In genomic region chr4:176034498-176034897, GRCh38 we compare ENCODE assay signal across 8 cellular contexts. TPM values are rescaled to one million over a fixed set of nuclear protein-coding genes. Genes with fewer than 3 reads are reported as not detected.
DNase-seq lines count a peak whose midpoint lies in the region; ATAC-seq, FAIRE-seq and TF ChIP-seq lines count a peak whose summit lies in the region.

No MANE protein-coding gene starts in this region.

- WGBS in A549 (ENCODE audit: missing lambda C conversion rate): 11% methylated on average over 1 of the region's 1 CpG
- 19 to 20% methylated on average over 1 of the region's 1 CpG for WGBS in thyroid gland, 2 donors

- H3K27ac ChIP-seq in A549: no peak overlapping the region
- no peak overlapping the region for H3K27ac ChIP-seq in thyroid gland

- FAIRE-seq in A549 (lab: Jason Lieb, UNC) (no peak), G401.6 (lab: Jason Lieb, UNC) (peak; percentile 91), frontal cortex (lab: Jason Lieb, UNC) (peak; percentile 94)

- DNase-seq in A549 (ENCODE audit: low read depth in 1 of 2, low spot score in 1 of 2): peak in 1 of 2 experiments; percentile 27
- DNase-seq in RKO (ENCODE audit: low spot score): peak; percentile 51
- no peak for DNase-seq in frontal cortex (ENCODE audit: low spot score in 2 of 2)
- peak in 1 of 2 donors; percentile 9 for DNase-seq in thyroid gland
- no peak for DNase-seq in NCI-H1105 (lab: John Stamatoyannopoulos, UW)

- no peaks in the 10 kb centered on the region for H3K36me3 ChIP-seq in thyroid gland

- H3K4me3 ChIP-seq in A549: no peak overlapping the region
- H3K4me3 ChIP-seq in thyroid gland (replicated peaks in 1 of 3): no peak overlapping the region

- POLR2A ChIA-PET in A549 (lab: Yijun Ruan, JAX): no interaction called here

- no peak for TF ChIP-seq EP300 in A549 (IDR thresholded peaks at IDR 0.05)

- ATAC-seq in A549 (no peak), esophagus mucosa (no peak), GM18858 (IDR thresholded peaks at IDR 0.05; ENCODE audit: unreplicated experiment) (no peak)

- TF ChIP-seq RAD21 in A549 (conservative IDR thresholded peaks at IDR 0.05 in 1 of 2, IDR thresholded peaks at IDR 0.05 in 1 of 2): peak; percentile 64 to 76

- intact Hi-C loops in thyroid gland (cut with DNase I): loop anchor here (10.0 kb wide), 2 partner anchors 240 to 300 kb away; no protein-coding TSS in a partner anchor

- no peaks in the 10 kb centered on the region for H3K27me3 ChIP-seq in thyroid gland

- CTCF ChIA-PET in A549 (lab: Yijun Ruan, JAX): interaction anchor here (1.1 to 2.8 kb wide), 8 partner anchors 10 to 307 kb away, joined by 3 to 31 read pairs (median 4); partner anchors contain the start of gene WDR17

- TF ChIP-seq POLR2A in A549 (IDR thresholded peaks at IDR 0.05; ENCODE audit: low read length) (no peak), thyroid gland (IDR thresholded peaks at IDR 0.05) (no peak)

- H3K9me3 ChIP-seq in A549 (no peaks in the 10 kb centered on the region), thyroid gland (no peaks in the 10 kb centered on the region)

- no peak overlapping the region for H3K4me2 ChIP-seq in A549

- H3K4me1 ChIP-seq in A549 (no peaks in the 10 kb centered on the region), thyroid gland (no peaks in the 10 kb centered on the region)

- TF ChIP-seq CTCF in A549 (IDR thresholded peaks at IDR 0.05) (peak; percentile 56), thyroid gland (IDR thresholded peaks at IDR 0.05) (peak in 4 of 6 experiments; percentile 39 to 71 (median 59))

TF ChIP-seq in A549, 52 proteins besides CTCF, POLR2A, EP300 and RAD21:
- TF ChIP-seq JUN (IDR thresholded peaks at IDR 0.05) (no peak), BHLHE40 (IDR thresholded peaks at IDR 0.05; ENCODE audit: low read depth, low read length) (no peak), NPAS2 (CRISPR knock-in tag; IDR thresholded peaks at IDR 0.05; ENCODE audit: borderline replicate concordance) (no peak), MAZ (IDR thresholded peaks at IDR 0.05; ENCODE audit: borderline replicate concordance, low read depth, low read length) (no peak), EHF (CRISPR knock-in tag; IDR thresholded peaks at IDR 0.05) (no peak), POLR2AphosphoS2 (conservative IDR thresholded peaks at IDR 0.05; ENCODE audit: low read length) (no peak), ATOH8 (CRISPR knock-in tag; IDR thresholded peaks at IDR 0.05; ENCODE audit: low read depth) (no peak), RFX5 (IDR thresholded peaks at IDR 0.05) (no peak), SMC3 (IDR thresholded peaks at IDR 0.05) (peak; percentile 65)

RNA-seq across cellular contexts. Expression of gene WDR17, which starts 31.1 kb away (rescaled TPM):
- polyA plus RNA-seq in A549 (2011; rRNA removed) (7.5 and 9.0 TPM in 2 replicates), A549 (2017; fragmentation: RNase III; extraction: RNeasy Plus Mini Kit Qiagen cat#74134 plus additional on column Dnase treatment) (2.1 to 2.4 TPM (median 2.1 TPM) in 3 replicates)
- polyA plus RNA-seq in A549 (2012; cell fraction: cytosol; rRNA removed): 2.0 and 2.9 TPM in 2 replicates
- 2.1 and 2.3 TPM in 2 replicates for polyA plus RNA-seq in A549 (2012; cell fraction: nucleus; rRNA removed)
- 3.8 and 4.8 TPM in 2 replicates for polyA minus RNA-seq in A549 (2011; rRNA and poly(A)+ RNA removed)
- total RNA-seq in frontal cortex (63.6 TPM), thyroid gland (10 to 100 TPM in 2 of 4 donors, 1 to 10 TPM in 2; 5.6 to 12.8 (median 9.0) TPM), esophagus mucosa (0.48 TPM)
